In genomic region chr3:43621974-43622739, GRCh38 we compare ENCODE assay signal across 8 cellular contexts. TPM values are rescaled to one million over a fixed set of nuclear protein-coding genes. Genes with fewer than 3 reads are reported as not detected.
DNase-seq lines count a peak whose midpoint lies in the region; ATAC-seq and TF ChIP-seq lines count a peak whose summit lies in the region.

Gene ANO10, minus strand, starts transcription at chr3:43622011. Its CDS starts 16,159 bp downstream, at chr3:43605852.

- peak; percentile 62 for TF ChIP-seq POLR2A in GM19099 (IDR thresholded peaks at IDR 0.05; ENCODE audit: extremely low read depth, insufficient read length, low read depth)

- ATAC-seq in HG03378 (IDR thresholded peaks at IDR 0.05; ENCODE audit: unreplicated experiment) = peak; percentile 92

- DNase-seq in AG20443 (ENCODE audit: low spot score) (peak; percentile 99), NCI-H460 (ENCODE audit: extremely low read depth, low read depth) (peak; percentile 97), cerebellum (ENCODE audit: low spot score) (peak; percentile 99), islet precursor cell (peak; percentile 100)
- DNase-seq in activated CD4-positive, alpha-beta T cell treated with anti-CD3 and anti-CD28 coated beads for 1 hour = peak; percentile 89
- DNase-seq in stimulated activated CD4-positive, alpha-beta T cell treated with anti-CD3 and anti-CD28 coated beads, Interleukin-12 subunit alpha, Interleukin-12 subunit beta, amount 100 ng/mL, for 4 hours = peak; percentile 99

RNA-seq across cellular contexts. Expression of gene ANO10, which starts in this region (rescaled TPM):
- total RNA-seq in NCI-H460 (2014; rRNA removed; shearing (Covaris generic)) = 10.4 and 11.1 TPM in 2 replicates
- polyA plus RNA-seq in NCI-H460 (2014; cell fraction: nucleus; rRNA removed) = 3.6 and 7.9 TPM in 2 replicates
- total RNA-seq in cerebellum = 25.1 TPM

Comparison
In these comparisons a context has a peak if more than half of its experiments do, and no peak if none do; other contexts are left out.
1. Peak in every context shown above with its lines: DNase-seq and ATAC-seq.